In genomic region chr10:52447931-52448353, GRCh38 we compare ENCODE assay signal across 22 cellular contexts.
DNase-seq lines count a peak whose midpoint lies in the region; ATAC-seq and TF ChIP-seq lines count a peak whose summit lies in the region.
"Had no signal": no experiment of that assay in that cellular context is flagged by ENCODE, and none has a peak within 500 bp of the region (broad histone marks: within the 10 kb centered on the region; RNA-seq: fewer than 3 reads in every experiment).

No MANE protein-coding gene starts in this region.

- no peak overlapping the region for H3K4me2 ChIP-seq in neural cell (ENCODE audit: low read length)

- no peak overlapping the region for H3K9ac ChIP-seq in neural cell (ENCODE audit: low read length)

- no peaks in the 10 kb centered on the region for H3K36me3 Mint-ChIP-seq in activated naive CD4-positive, alpha-beta T cell treated with anti-CD3 and anti-CD28 coated beads, Interleukin-2, amount 50 U/mL, for 72 hours
- H3K36me3 Mint-ChIP-seq: activated CD8-positive, alpha-beta memory T cell treated with anti-CD3 and anti-CD28 coated beads, Interleukin-2, amount 10 ng/mL, durations not matched to agents 7 days and 5 days; naive thymus-derived CD4-positive, alpha-beta T cell; stimulated activated memory B cell treated with anti-CD40 and anti-IgM and Interleukin-4, amounts not matched to agents 10 μg/mL and 1 μg/mL and 100 μg/mL, for 72 hours had no signal

- peak overlapping the region; percentile 97 for H3K27ac ChIP-seq in epithelial cell of prostate
- no peak overlapping the region for H3K27ac ChIP-seq in neural cell (ENCODE audit: low read length)
- H3K27ac ChIP-seq: spleen, testis, VCaP had no signal

- no peaks in the 10 kb centered on the region for H3K9me2 ChIP-seq in neural cell (ENCODE audit: insufficient read depth, low read length)

- TF ChIP-seq CTCF in neural cell (IDR thresholded peaks at IDR 0.05; ENCODE audit: poor library complexity, severe bottlenecking): no peak

- no peaks in the 10 kb centered on the region for H3K27me3 ChIP-seq in neural cell (ENCODE audit: insufficient read depth, low read depth, low read length)
- H3K27me3 ChIP-seq: spleen, testis had no signal

- H4K20me1 ChIP-seq in neural cell (ENCODE audit: insufficient read depth): no peaks in the 10 kb centered on the region

- H2AFZ ChIP-seq in neural cell (ENCODE audit: low read depth, low read length): no peak overlapping the region

- no peak for TF ChIP-seq EP300 in neural cell (conservative IDR thresholded peaks at IDR 0.05; ENCODE audit: poor library complexity, severe bottlenecking)

- DNase-seq in EL (peak; percentile 77), NCI-H226 (peak; percentile 77), epithelial cell of prostate (ENCODE audit: low read depth, low spot score) (no peak), AML-193 (lab: John Stamatoyannopoulos, UW) (no peak), putamen (ENCODE audit: low spot score) (no peak)
- no peak for DNase-seq in activated naive CD4-positive, alpha-beta T cell treated with anti-CD3 and anti-CD28 coated beads, Interleukin-2, amount 50 U/mL, for 72 hours (ENCODE audit: low spot score in 2 of 2)
- DNase-seq: activated CD4-positive, alpha-beta T cell treated with anti-CD3 and anti-CD28 coated beads, Interleukin-2, amount 10 ng/mL, durations not matched to agents 24 days and 14 days; activated CD8-positive, alpha-beta memory T cell treated with anti-CD3 and anti-CD28 coated beads, Interleukin-2, amount 10 ng/mL, durations not matched to agents 7 days and 5 days; activated naive CD4-positive, alpha-beta T cell treated with anti-CD3 and anti-CD28 coated beads for 36 hours; aorta; CD4-positive, alpha-beta T cell; Kasumi-1; naive thymus-derived CD4-positive, alpha-beta T cell; NCI-H1092; NCI-H1930; occipital lobe; spleen; stimulated activated CD4-positive, alpha-beta T cell treated with anti-CD3 and anti-CD28 coated beads, Interleukin-4, amount 100 ng/mL, for 1 hour; testis had no signal

- H3K9me3 Mint-ChIP-seq in activated naive CD4-positive, alpha-beta T cell treated with anti-CD3 and anti-CD28 coated beads, Interleukin-2, amount 50 U/mL, for 72 hours: no peaks in the 10 kb centered on the region
- H3K9me3 Mint-ChIP-seq: activated CD4-positive, alpha-beta T cell treated with anti-CD3 and anti-CD28 coated beads, Interleukin-2, amount 10 ng/mL, durations not matched to agents 24 days and 14 days; CD4-positive, alpha-beta T cell; stimulated activated memory B cell treated with anti-CD40 and anti-IgM and Interleukin-4, amounts not matched to agents 10 μg/mL and 1 μg/mL and 100 μg/mL, for 72 hours had no signal

- no peak for TF ChIP-seq RAD21 in neural cell (conservative IDR thresholded peaks at IDR 0.05)

- H3K4me3 ChIP-seq in neural cell (ENCODE audit: low read length): no peak overlapping the region
- H3K4me3 ChIP-seq: spleen, testis had no signal

- H3K79me2 ChIP-seq in neural cell (replicated peaks; ENCODE audit: insufficient read depth, low read length): no peaks in the 10 kb centered on the region

- H3K9me3 ChIP-seq in neural cell (ENCODE audit: low read length): no peaks in the 10 kb centered on the region
- H3K9me3 ChIP-seq: spleen, testis had no signal

- H3K36me3 ChIP-seq in neural cell (ENCODE audit: insufficient read depth, low read length): no peaks in the 10 kb centered on the region
- H3K36me3 ChIP-seq: spleen had no signal

- no peak for ATAC-seq in activated naive CD4-positive, alpha-beta T cell treated with anti-CD3 and anti-CD28 coated beads, Interleukin-2, amount 50 U/mL, for 72 hours
- ATAC-seq: activated CD8-positive, alpha-beta memory T cell treated with anti-CD3 and anti-CD28 coated beads, Interleukin-2, amount 10 ng/mL, durations not matched to agents 7 days and 5 days; naive thymus-derived CD4-positive, alpha-beta T cell; stimulated activated memory B cell treated with anti-CD40 and anti-IgM and Interleukin-4, amounts not matched to agents 10 μg/mL and 1 μg/mL and 100 μg/mL, for 72 hours had no signal

- no peaks in the 10 kb centered on the region for H3F3A ChIP-seq in neural cell (ENCODE audit: insufficient read depth, low read length, poor library complexity, severe bottlenecking)

- no peak overlapping the region for H3K27ac Mint-ChIP-seq in activated naive CD4-positive, alpha-beta T cell treated with anti-CD3 and anti-CD28 coated beads, Interleukin-2, amount 50 U/mL, for 72 hours
- H3K27ac Mint-ChIP-seq: activated CD4-positive, alpha-beta T cell treated with anti-CD3 and anti-CD28 coated beads, Interleukin-2, amount 10 ng/mL, durations not matched to agents 24 days and 14 days; activated CD8-positive, alpha-beta memory T cell treated with anti-CD3 and anti-CD28 coated beads, Interleukin-2, amount 10 ng/mL, durations not matched to agents 7 days and 5 days; activated naive CD4-positive, alpha-beta T cell treated with anti-CD3 and anti-CD28 coated beads for 36 hours; CD4-positive, alpha-beta T cell; naive thymus-derived CD4-positive, alpha-beta T cell; stimulated activated memory B cell treated with anti-CD40 and anti-IgM and Interleukin-4, amounts not matched to agents 10 μg/mL and 1 μg/mL and 100 μg/mL, for 72 hours had no signal

TF ChIP-seq in neural cell, 6 proteins besides CTCF, POLR2A, EP300 and RAD21:
- TF ChIP-seq EZH2 (IDR thresholded peaks at IDR 0.05; ENCODE audit: borderline replicate concordance, insufficient read depth, low read length, poor library complexity, severe bottlenecking) (no peak), POLR2AphosphoS5 (IDR thresholded peaks at IDR 0.05) (no peak), TAF1 (IDR thresholded peaks at IDR 0.05; ENCODE audit: low read depth) (no peak), REST (IDR thresholded peaks at IDR 0.05; ENCODE audit: borderline replicate concordance) (peak; percentile 91), SMC3 (conservative IDR thresholded peaks at IDR 0.05; ENCODE audit: poor library complexity) (no peak)

Comparison
In these comparisons a context has a peak if more than half of its experiments do, and no peak if none do; other contexts are left out.
1. DNase-seq: peak in EL (single experiment) and NCI-H226 (single experiment); none in epithelial cell of prostate (single experiment), AML-193 (0 of 2), putamen (single experiment) and activated naive CD4-positive, alpha-beta T cell treated with anti-CD3 and anti-CD28 coated beads, Interleukin-2, amount 50 U/mL, for 72 hours (0 of 2).